In the genomic region with DNA sequence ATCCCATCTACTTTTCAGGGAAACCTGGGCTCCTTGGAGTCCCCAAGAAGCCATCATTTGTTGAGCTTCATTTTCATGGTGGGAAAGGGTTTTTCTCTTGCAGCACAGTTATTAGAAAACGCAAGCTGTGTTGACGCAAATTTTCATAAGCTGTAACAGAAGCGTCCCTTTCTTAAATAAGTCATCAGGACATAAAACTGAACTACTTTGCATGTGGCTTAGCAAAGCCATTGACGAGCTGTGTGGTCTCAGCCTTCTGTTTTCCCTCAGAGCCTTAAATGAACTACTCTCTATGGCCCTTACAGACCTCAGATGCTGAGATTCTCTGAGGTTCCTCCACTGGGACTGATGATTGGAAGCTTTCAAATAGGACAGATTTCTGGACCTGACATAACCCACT, we compare ENCODE assay signal across 13 cellular contexts.
A peak's percentile ranks its signal among the peaks of the same experiment; 100 is the strongest.
DNase-seq lines count a peak whose midpoint lies in the region; ATAC-seq, FAIRE-seq and TF ChIP-seq lines count a peak whose summit lies in the region.
"Had no signal": no experiment of that assay in that cellular context is flagged by ENCODE, and none has a peak within 500 bp of the region (broad histone marks: within the 10 kb centered on the region; RNA-seq: fewer than 3 reads in every experiment).

No MANE protein-coding gene starts in this region.

- no peak for TF ChIP-seq POLR2A in gastrocnemius medialis (IDR thresholded peaks at IDR 0.05)

- no peak overlapping the region for H3K27ac ChIP-seq in gastrocnemius medialis
- H3K27ac ChIP-seq: upper lobe of right lung had no signal

- FAIRE-seq in HTR-8/SVneo (lab: Jason Lieb, UNC), result no peak
- FAIRE-seq: G401.6, TTC549 had no signal

- peak; percentile 93 for ATAC-seq in GM19463 (IDR thresholded peaks at IDR 0.05; ENCODE audit: unreplicated experiment)
- ATAC-seq in HG02943 (IDR thresholded peaks at IDR 0.05; ENCODE audit: low read depth, unreplicated experiment), result peak; percentile 72
- no peak for ATAC-seq in GM19397 (IDR thresholded peaks at IDR 0.05; ENCODE audit: unreplicated experiment)
- ATAC-seq in gastrocnemius medialis, result no peak

- no peaks in the 10 kb centered on the region for H3K4me1 ChIP-seq in gastrocnemius medialis
- H3K4me1 ChIP-seq: upper lobe of right lung had no signal

- in situ Hi-C loops in gastrocnemius medialis (cut with MboI; ENCODE audit: low sequenced_read_pairs in 4 of 4), result no loop called here

- H3K4me3 ChIP-seq in gastrocnemius medialis, result no peak overlapping the region
- H3K4me3 ChIP-seq: cardiac muscle cell, upper lobe of right lung had no signal

- DNase-seq in GM10266 (ENCODE audit: extremely low spot score), result peak; percentile 53
- DNase-seq in NCI-H526 treated with DMSO at 0.1 percent for 48 hours (lab: John Stamatoyannopoulos, UW), result peak; percentile 86
- DNase-seq in HTR-8/SVneo (ENCODE audit: insufficient read length, low spot score), result no peak
- DNase-seq in gastrocnemius medialis, result no peak
- DNase-seq in AG08395 (ENCODE audit: low spot score), result no peak
- DNase-seq: NCI-H1092, upper lobe of right lung had no signal

- H3K9me3 ChIP-seq in gastrocnemius medialis, result no peaks in the 10 kb centered on the region
- H3K9me3 ChIP-seq: upper lobe of right lung had no signal

- H3K36me3 ChIP-seq in gastrocnemius medialis, result no peaks in the 10 kb centered on the region
- H3K36me3 ChIP-seq: cardiac muscle cell, upper lobe of right lung had no signal

- TF ChIP-seq CTCF in GM10266 (IDR thresholded peaks at IDR 0.05; ENCODE audit: control insufficient read depth, insufficient read depth, low read depth, missing control alignments) (no peak), gastrocnemius medialis (IDR thresholded peaks at IDR 0.05 in 4 of 5, conservative IDR thresholded peaks at IDR 0.05 in 1 of 5) (no peak)

- intact Hi-C loops in gastrocnemius medialis (cut with DNase I; ENCODE audit: low total_unique reads), result no loop called here

- no peaks in the 10 kb centered on the region for H3K27me3 ChIP-seq in gastrocnemius medialis
- H3K27me3 ChIP-seq: cardiac muscle cell, upper lobe of right lung had no signal

Comparison
In these comparisons a context has a peak if more than half of its experiments do, and no peak if none do; other contexts are left out.
1. DNase-seq: peak in GM10266 (single experiment) and NCI-H526 treated with DMSO at 0.1 percent for 48 hours (single experiment); none in HTR-8/SVneo (single experiment), gastrocnemius medialis (0 of 2) and AG08395 (single experiment).
2. ATAC-seq: peak in GM19463 (single experiment) and HG02943 (single experiment); none in GM19397 (single experiment) and gastrocnemius medialis (0 of 2).